Comparison of ENCODE assay signal across 27 cellular contexts in genomic region chrX:124383367-124383766, GRCh38. TPM values are rescaled to one million over a fixed set of nuclear protein-coding genes. Genes with fewer than 3 reads are reported as not detected.
"Had no signal": no experiment of that assay in that cellular context is flagged by ENCODE, and none has a peak within 500 bp of the region (broad histone marks: within the 10 kb centered on the region; RNA-seq: fewer than 3 reads in every experiment).

No MANE protein-coding gene starts in this region.

- H3K27ac Mint-ChIP-seq: activated T-helper 1 cell treated with anti-CD3 and anti-CD28 coated beads, Interleukin-12 subunit alpha, Interleukin-12 subunit beta, Interleukin-2, Interleukin-4 antibody, amounts not matched to agents 30 ng/mL and 10 ng/mL and 1 ng/mL, durations not matched to agents 14 hours and 24 hours and 36 hours; progenitor cell of endocrine pancreas had no signal

- DNase-seq: activated CD4-positive, alpha-beta T cell treated with anti-CD3 and anti-CD28 coated beads for 1 hour; activated CD4-positive, alpha-beta T cell treated with anti-CD3 and anti-CD28 coated beads, Interleukin-2, amount 50 U/mL, for 48 hours; activated gamma-delta T cell; activated naive CD4-positive, alpha-beta T cell treated with anti-CD3 and anti-CD28 coated beads, Interleukin-2, amount 50 U/mL, for 16 hours; adrenal gland; central memory CD4-positive, alpha-beta T cell; effector memory CD8-positive, alpha-beta T cell; glutamatergic neuron; kidney glomerular epithelial cell; left lung; naive thymus-derived CD8-positive, alpha-beta T cell; retina; stimulated activated CD4-positive, alpha-beta T cell treated with anti-CD3 and anti-CD28 coated beads, Interleukin-2, amount 100 ng/mL, for 48 hours; stimulated activated CD8-positive, alpha-beta memory T cell treated with anti-CD3 and anti-CD28 coated beads, Interleukin-4, amount 100 ng/mL, for 48 hours; stimulated activated naive CD4-positive, alpha-beta T cell; testis; upper lobe of left lung had no signal

- H3K27ac ChIP-seq: adrenal gland, hepatocyte, left lung, testis, upper lobe of left lung had no signal

- H3K36me3 ChIP-seq: adrenal gland, left lung, upper lobe of left lung had no signal

- H3K4me3 ChIP-seq: adrenal gland, hepatocyte, left lung, lung, testis, upper lobe of left lung had no signal

- H3K79me2 ChIP-seq: hepatocyte had no signal

- H3K4me2 ChIP-seq: hepatocyte had no signal

- H3K27me3 ChIP-seq: hepatocyte, left lung, testis, upper lobe of left lung had no signal

- H3K9me3 Mint-ChIP-seq: activated T-helper 1 cell treated with anti-CD3 and anti-CD28 coated beads, Interleukin-12 subunit alpha, Interleukin-12 subunit beta, Interleukin-2, Interleukin-4 antibody, amounts not matched to agents 30 ng/mL and 10 ng/mL and 1 ng/mL, durations not matched to agents 14 hours and 24 hours and 36 hours; effector memory CD8-positive, alpha-beta T cell; naive thymus-derived CD8-positive, alpha-beta T cell had no signal

- H3K4me3 Mint-ChIP-seq: activated T-helper 1 cell treated with anti-CD3 and anti-CD28 coated beads, Interleukin-12 subunit alpha, Interleukin-12 subunit beta, Interleukin-2, Interleukin-4 antibody, amounts not matched to agents 30 ng/mL and 10 ng/mL and 1 ng/mL, durations not matched to agents 14 hours and 24 hours and 36 hours; effector memory CD8-positive, alpha-beta T cell; naive thymus-derived CD8-positive, alpha-beta T cell had no signal

- H3K27me3 Mint-ChIP-seq: effector memory CD8-positive, alpha-beta T cell; naive thymus-derived CD8-positive, alpha-beta T cell had no signal

- ATAC-seq: effector memory CD8-positive, alpha-beta T cell; esophagus mucosa; left lung; naive thymus-derived CD8-positive, alpha-beta T cell had no signal

- H3K9me3 ChIP-seq: adrenal gland, left lung, testis, upper lobe of left lung had no signal

- H3K4me1 ChIP-seq: adrenal gland, left lung, testis, upper lobe of left lung had no signal

- H2AFZ ChIP-seq: hepatocyte had no signal

RNA-seq across cellular contexts. Expression of gene SH2D1A, which starts 37.0 kb away (rescaled TPM):
- total RNA-seq: astrocyte, dermis microvascular lymphatic vessel endothelial cell, endothelial cell of umbilical vein, frontal cortex, hepatocyte, progenitor cell of endocrine pancreas, testis had no signal
- polyA plus RNA-seq: endothelial cell of umbilical vein, hepatocyte had no signal

RNA-seq across cellular contexts. Expression of gene TEX13D, which starts 50.9 kb away (rescaled TPM):
- total RNA-seq: adrenal gland; astrocyte; dermis microvascular lymphatic vessel endothelial cell; endothelial cell of umbilical vein; esophagus mucosa; frontal cortex; hepatocyte; left lung; lung; naive thymus-derived CD8-positive, alpha-beta T cell; osteocyte; progenitor cell of endocrine pancreas; upper lobe of left lung had no signal
- polyA plus RNA-seq: adrenal gland; endothelial cell of umbilical vein; hepatocyte; naive thymus-derived CD8-positive, alpha-beta T cell had no signal
